In the genomic region with DNA sequence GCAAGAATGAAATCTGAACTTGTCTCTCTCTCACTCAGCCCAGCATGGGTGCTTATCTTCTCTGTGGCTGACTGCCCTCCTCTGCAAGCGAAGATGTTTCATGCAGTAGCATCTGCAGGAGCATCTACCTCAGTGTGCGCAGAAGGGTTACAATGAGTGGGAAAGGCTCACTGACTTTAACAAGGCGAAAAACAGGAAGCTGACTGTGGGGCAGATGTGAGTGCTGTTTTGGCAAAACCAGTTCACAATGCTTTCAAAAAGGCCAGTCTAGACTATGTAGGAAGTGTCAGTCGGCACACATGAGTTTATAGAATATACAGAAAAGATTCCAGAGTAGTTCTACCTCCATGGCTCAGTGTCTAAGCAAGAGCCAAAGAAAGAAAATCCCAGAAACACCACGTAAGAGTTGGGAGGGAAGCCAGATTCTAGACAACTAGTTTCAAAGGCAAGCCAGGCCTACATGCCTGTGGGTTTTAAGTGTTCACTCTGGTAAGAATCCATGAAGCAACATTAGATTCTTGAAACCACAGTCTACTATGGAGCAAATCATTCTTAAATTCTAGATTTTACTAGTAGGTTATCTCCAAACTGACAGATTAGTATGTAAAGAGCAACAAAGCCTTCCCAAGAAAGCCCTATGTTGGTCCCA, we compare ENCODE assay signal across 16 cellular contexts.
DNase-seq lines count a peak whose midpoint lies in the region; ATAC-seq and TF ChIP-seq lines count a peak whose summit lies in the region.
"Had no signal": no experiment of that assay in that cellular context is flagged by ENCODE, and none has a peak within 500 bp of the region (broad histone marks: within the 10 kb centered on the region; RNA-seq: fewer than 3 reads in every experiment).

No MANE protein-coding gene starts in this region.

- no peaks in the 10 kb centered on the region for H3F3A ChIP-seq in GM23338 (replicated peaks; ENCODE audit: low read depth)

- no peak for DNase-seq in stimulated activated naive CD8-positive, alpha-beta T cell treated with anti-CD3 and anti-CD28 coated beads, Interleukin-15, amount 100 ng/mL, for 72 hours
- DNase-seq in stimulated activated naive CD8-positive, alpha-beta T cell treated with anti-CD3 and anti-CD28 coated beads, Interleukin-15, Interleukin-2, amounts not matched to agents 100 U/mL and 50 U/mL, for 24 hours = no peak
- DNase-seq in fibroblast of the aortic adventitia (ENCODE audit: low read depth) (peak; percentile 75), NCI-H187 (lab: John Stamatoyannopoulos, UW) (no peak), GM23338 (ENCODE audit: low spot score) (no peak), SKM-1 treated with dmso at 0.1 percent for 144 hours (lab: John Stamatoyannopoulos, UW; ENCODE audit: unreplicated experiment) (no peak), SK-N-DZ (ENCODE audit: low spot score) (no peak)
- DNase-seq: H7, NCI-H1694, NCI-H526 treated with DMSO at 0.1 percent for 48 hours, occipital lobe, RPMI8226, small intestine had no signal

- H3K9me3 Mint-ChIP-seq in stimulated activated naive CD8-positive, alpha-beta T cell treated with anti-CD3 and anti-CD28 coated beads, Interleukin-15, amount 100 ng/mL, for 72 hours = peaks cover 8 to 22% of the 10 kb centered on the region in 2 donors
- H3K9me3 Mint-ChIP-seq in activated naive CD4-positive, alpha-beta T cell treated with anti-CD3 and anti-CD28 coated beads, Interleukin-2, amount 50 U/mL, for 24 hours = peaks cover 13% of the 10 kb centered on the region
- H3K9me3 Mint-ChIP-seq in GM23338 = no peaks in the 10 kb centered on the region
- H3K9me3 Mint-ChIP-seq: dendritic cell treated with granulocyte-macrophage colony-stimulating factor and Interleukin-4, amounts not matched to agents 40 ng/mL and 50 ng/mL, for 4 days had no signal

- no peak overlapping the region for H3K4me3 Mint-ChIP-seq in stimulated activated naive CD8-positive, alpha-beta T cell treated with anti-CD3 and anti-CD28 coated beads, Interleukin-15, amount 100 ng/mL, for 72 hours
- H3K4me3 Mint-ChIP-seq in activated naive CD4-positive, alpha-beta T cell treated with anti-CD3 and anti-CD28 coated beads, Interleukin-2, amount 50 U/mL, for 24 hours = peak overlapping the region; percentile 62
- no peak overlapping the region for H3K4me3 Mint-ChIP-seq in GM23338
- H3K4me3 Mint-ChIP-seq: dendritic cell treated with granulocyte-macrophage colony-stimulating factor and Interleukin-4, amounts not matched to agents 40 ng/mL and 50 ng/mL, for 4 days had no signal

- no peaks in the 10 kb centered on the region for H3K79me2 ChIP-seq in GM23338 (replicated peaks; ENCODE audit: insufficient read depth)

- no peak overlapping the region for H2AFZ ChIP-seq in GM23338

- H4K20me1 ChIP-seq in GM23338 (replicated peaks; ENCODE audit: insufficient read depth) = no peaks in the 10 kb centered on the region

- no peaks in the 10 kb centered on the region for H3K4me1 ChIP-seq in GM23338 (ENCODE audit: insufficient read depth)

- no peak overlapping the region for H3K4me3 ChIP-seq in fibroblast of the aortic adventitia (ENCODE audit: low read depth, low read length)
- H3K4me3 ChIP-seq in GM23338 = no peak overlapping the region

- no peak for TF ChIP-seq CTCF in fibroblast of the aortic adventitia (IDR thresholded peaks at IDR 0.05; ENCODE audit: insufficient read depth, low read length)
- TF ChIP-seq CTCF in GM23338 (conservative IDR thresholded peaks at IDR 0.05; ENCODE audit: low read depth in 2 of 2) = no peak

- H3K9me2 ChIP-seq in GM23338 (ENCODE audit: insufficient read depth) = no peaks in the 10 kb centered on the region

- no peaks in the 10 kb centered on the region for H3K27me3 ChIP-seq in GM23338 (ENCODE audit: insufficient read depth)

- H3K27ac ChIP-seq in GM23338 (ENCODE audit: low read depth) = no peak overlapping the region
- H3K27ac ChIP-seq: HL-60 had no signal

- peak; percentile 48 for ATAC-seq in stimulated activated naive CD8-positive, alpha-beta T cell treated with anti-CD3 and anti-CD28 coated beads, Interleukin-15, amount 100 ng/mL, for 72 hours
- no peak for ATAC-seq in stimulated activated naive CD8-positive, alpha-beta T cell treated with anti-CD3 and anti-CD28 coated beads, Interleukin-15, Interleukin-2, amounts not matched to agents 100 U/mL and 50 U/mL, for 24 hours
- ATAC-seq in GM23338 = no peak

- no peak overlapping the region for H3K4me2 ChIP-seq in GM23338

- H3K36me3 Mint-ChIP-seq in activated naive CD4-positive, alpha-beta T cell treated with anti-CD3 and anti-CD28 coated beads, Interleukin-2, amount 50 U/mL, for 24 hours = peaks cover 47% of the 10 kb centered on the region
- H3K36me3 Mint-ChIP-seq in GM23338 (ENCODE audit: low read depth) = no peaks in the 10 kb centered on the region; the same call in 2 of the 3 replicates

- H3K36me3 ChIP-seq in GM23338 (ENCODE audit: insufficient read depth) = no peaks in the 10 kb centered on the region

- H3K4me1 Mint-ChIP-seq in stimulated activated naive CD8-positive, alpha-beta T cell treated with anti-CD3 and anti-CD28 coated beads, Interleukin-15, amount 100 ng/mL, for 72 hours = peaks cover 27% of the 10 kb centered on the region
- H3K4me1 Mint-ChIP-seq in activated naive CD4-positive, alpha-beta T cell treated with anti-CD3 and anti-CD28 coated beads, Interleukin-2, amount 50 U/mL, for 24 hours = peaks cover 51% of the 10 kb centered on the region
- H3K4me1 Mint-ChIP-seq in GM23338 = peaks cover 7% of the 10 kb centered on the region; the same call in 2 of the 3 replicates

- H3K27ac Mint-ChIP-seq in stimulated activated naive CD8-positive, alpha-beta T cell treated with anti-CD3 and anti-CD28 coated beads, Interleukin-15, amount 100 ng/mL, for 72 hours = peak overlapping the region; percentile 27 to 66
- H3K27ac Mint-ChIP-seq in activated naive CD4-positive, alpha-beta T cell treated with anti-CD3 and anti-CD28 coated beads, Interleukin-2, amount 50 U/mL, for 24 hours = peak overlapping the region; percentile 81
- H3K27ac Mint-ChIP-seq in GM23338 = no peak overlapping the region
- H3K27ac Mint-ChIP-seq: dendritic cell treated with granulocyte-macrophage colony-stimulating factor and Interleukin-4, amounts not matched to agents 40 ng/mL and 50 ng/mL, for 4 days had no signal

- no peaks in the 10 kb centered on the region for H3K27me3 Mint-ChIP-seq in stimulated activated naive CD8-positive, alpha-beta T cell treated with anti-CD3 and anti-CD28 coated beads, Interleukin-15, amount 100 ng/mL, for 72 hours
- H3K27me3 Mint-ChIP-seq in activated naive CD4-positive, alpha-beta T cell treated with anti-CD3 and anti-CD28 coated beads, Interleukin-2, amount 50 U/mL, for 24 hours = no peaks in the 10 kb centered on the region
- no peaks in the 10 kb centered on the region for H3K27me3 Mint-ChIP-seq in GM23338 (ENCODE audit: insufficient read depth, low read depth, poor library complexity)
- H3K27me3 Mint-ChIP-seq: dendritic cell treated with granulocyte-macrophage colony-stimulating factor and Interleukin-4, amounts not matched to agents 40 ng/mL and 50 ng/mL, for 4 days had no signal

TF ChIP-seq in GM23338, 12 proteins besides CTCF, POLR2A, EP300 and RAD21 (continues in another document):
- TF ChIP-seq NANOG (IDR thresholded peaks at IDR 0.05; ENCODE audit: borderline replicate concordance) (no peak), CREB1 (CRISPR knock-in tag; IDR thresholded peaks at IDR 0.05; ENCODE audit: low read depth) (no peak), JUNB (IDR thresholded peaks at IDR 0.05; ENCODE audit: unreplicated experiment) (no peak), ZNF114 (CRISPR knock-in tag; IDR thresholded peaks at IDR 0.05) (no peak), EZH2phosphoT487 (IDR thresholded peaks at IDR 0.05; ENCODE audit: unreplicated experiment) (no peak), EZH2 (IDR thresholded peaks at IDR 0.05; ENCODE audit: low read depth, unreplicated experiment) (no peak), POLR2AphosphoS5 (IDR thresholded peaks at IDR 0.05; ENCODE audit: low read depth) (no peak), STAT1 (IDR thresholded peaks at IDR 0.05; ENCODE audit: unreplicated experiment) (no peak)
- TF ChIP-seq, protein P1, sequence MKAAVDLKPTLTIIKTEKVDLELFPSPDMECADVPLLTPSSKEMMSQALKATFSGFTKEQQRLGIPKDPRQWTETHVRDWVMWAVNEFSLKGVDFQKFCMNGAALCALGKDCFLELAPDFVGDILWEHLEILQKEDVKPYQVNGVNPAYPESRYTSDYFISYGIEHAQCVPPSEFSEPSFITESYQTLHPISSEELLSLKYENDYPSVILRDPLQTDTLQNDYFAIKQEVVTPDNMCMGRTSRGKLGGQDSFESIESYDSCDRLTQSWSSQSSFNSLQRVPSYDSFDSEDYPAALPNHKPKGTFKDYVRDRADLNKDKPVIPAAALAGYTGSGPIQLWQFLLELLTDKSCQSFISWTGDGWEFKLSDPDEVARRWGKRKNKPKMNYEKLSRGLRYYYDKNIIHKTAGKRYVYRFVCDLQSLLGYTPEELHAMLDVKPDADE (IDR thresholded peaks at IDR 0.05) = no peak
